In the genomic region with DNA sequence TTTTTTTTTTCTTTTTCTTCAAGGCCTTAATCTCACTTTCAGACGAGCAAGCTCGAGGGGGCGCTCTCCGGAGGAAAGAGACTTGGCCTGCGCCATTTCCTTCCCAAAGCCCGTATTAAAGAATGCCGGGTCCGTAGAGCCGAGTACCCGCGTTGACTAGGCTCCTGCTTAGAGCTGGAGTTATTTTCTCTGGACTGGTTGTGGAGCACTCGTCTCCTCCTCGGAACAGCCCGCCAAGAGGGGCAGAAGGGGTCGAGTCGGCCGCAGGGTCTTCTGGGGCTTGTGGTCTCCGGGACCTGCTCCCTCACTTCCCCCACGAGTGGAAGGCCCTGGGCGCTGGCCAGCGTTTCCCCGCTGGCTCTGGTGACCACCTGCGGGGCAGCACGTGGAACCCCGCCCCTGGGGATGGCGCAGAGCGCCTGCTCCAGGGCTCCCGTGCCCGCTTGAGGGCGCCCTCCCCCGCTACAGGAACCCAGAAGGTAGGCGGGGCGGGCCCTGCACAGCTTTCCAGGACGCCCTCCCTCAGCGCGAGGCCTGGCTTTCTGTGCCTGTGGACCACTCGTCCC, we compare ENCODE assay signal across 8 cellular contexts. TPM values are rescaled to one million over a fixed set of nuclear protein-coding genes. Genes with fewer than 3 reads are reported as not detected.
DNase-seq lines count a peak whose midpoint lies in the region; ATAC-seq, FAIRE-seq and TF ChIP-seq lines count a peak whose summit lies in the region.

No MANE protein-coding gene starts in this region.

- intact Hi-C loops in GM12878 (cut with micrococcal nuclease; ENCODE audit: unreplicated experiment) (no loop called here), transverse colon (cut with DNase I; ENCODE audit: low total_unique reads) (no loop called here), PC-9 (cut with micrococcal nuclease; ENCODE audit: unreplicated experiment) (no loop called here)

- H3K9me2 ChIP-seq in PC-9 (ENCODE audit: insufficient read depth), result no peaks in the 10 kb centered on the region

- no peaks in the 10 kb centered on the region for H3K9me3 ChIP-seq in HUES6 (ENCODE audit: control insufficient read depth, insufficient read depth, low read depth, low read length)
- no peaks in the 10 kb centered on the region for H3K9me3 ChIP-seq in GM12878 (replicated peaks; ENCODE audit: control insufficient read depth, insufficient read depth, low read length)
- no peaks in the 10 kb centered on the region for H3K9me3 ChIP-seq in transverse colon
- H3K9me3 ChIP-seq in PC-9 (ENCODE audit: insufficient read depth, low read depth), result no peaks in the 10 kb centered on the region

- BruUV-seq in GM12878 (replicated peaks; lab: Mats Ljungman, UMichigan), result no TSS peak
- BruUV-seq in PC-9 (replicated peaks; lab: Mats Ljungman, UMichigan), result no TSS peak

- SMC1A ChIA-PET in GM12878 (lab: Charles Lee; ENCODE audit: uncharacterized antibody, unreplicated experiment), result interaction anchor here (0.8 kb wide), 1 partner anchor 19 kb away, joined by 3 read pairs; no protein-coding TSS in a partner anchor

- CTCF ChIA-PET in GM12878 (lab: Yijun Ruan, JAX), result interaction anchor here (1.0 to 1.8 kb wide), 4 partner anchors 10 to 283 kb away, joined by 3 to 6 read pairs (median 6); no protein-coding TSS in a partner anchor
- CTCF ChIA-PET in PC-9 (lab: Charles Lee), result no interaction called here

- ATAC-seq in GM18505 (IDR thresholded peaks at IDR 0.05; ENCODE audit: unreplicated experiment) (peak; percentile 89), GM12878 (peak; percentile 60), left lobe of liver (peak; percentile 92), HG03108 (IDR thresholded peaks at IDR 0.05; ENCODE audit: unreplicated experiment) (no peak)

- H3F3A ChIP-seq in PC-9 (ENCODE audit: insufficient read depth, low read depth), result no peaks in the 10 kb centered on the region

- peak overlapping the region; percentile 56 for H3K4me3 ChIP-seq in HUES6 (ENCODE audit: low read depth, low read length)
- no peak overlapping the region for H3K4me3 ChIP-seq in GM12878
- peak overlapping the region in 1 of 4 donors; percentile 25 for H3K4me3 ChIP-seq in transverse colon
- H3K4me3 ChIP-seq in PC-9, result no peak overlapping the region

- no peaks in the 10 kb centered on the region for H3K79me2 ChIP-seq in GM12878 (ENCODE audit: control insufficient read depth, insufficient read depth, low read length)
- no peaks in the 10 kb centered on the region for H3K79me2 ChIP-seq in PC-9 (ENCODE audit: low read depth)

- no peak overlapping the region for H2AFZ ChIP-seq in GM12878 (ENCODE audit: control insufficient read depth, low read depth, low read length)
- H2AFZ ChIP-seq in PC-9, result no peak overlapping the region

- H3K4me2 ChIP-seq in GM12878 (ENCODE audit: control insufficient read depth, insufficient read depth), result no peak overlapping the region
- no peak overlapping the region for H3K4me2 ChIP-seq in PC-9

- H3K4me1 ChIP-seq in HUES6 (ENCODE audit: control insufficient read depth, insufficient read depth, low read length) (no peaks in the 10 kb centered on the region; the same call in 1 of the 2 replicates), GM12878 (ENCODE audit: control insufficient read depth, insufficient read depth, low read length) (no peaks in the 10 kb centered on the region), transverse colon (no peaks in the 10 kb centered on the region), PC-9 (replicated peaks; ENCODE audit: insufficient read depth) (no peaks in the 10 kb centered on the region)

- POLR2A ChIA-PET in GM12878 (lab: Charles Lee) (no interaction called here), PC-9 (lab: Charles Lee; ENCODE audit: unreplicated experiment) (no interaction called here)

- no peak for FAIRE-seq in GM12878 (lab: Jason Lieb, UNC)

- H4K20me1 ChIP-seq in GM12878 (ENCODE audit: control insufficient read depth, insufficient read depth) (no peaks in the 10 kb centered on the region), PC-9 (ENCODE audit: insufficient read depth) (no peaks in the 10 kb centered on the region)

- RAD21 ChIA-PET in GM12878 (lab: Charles Lee; ENCODE audit: unreplicated experiment), result no interaction called here

- WGBS in GM12878 (ENCODE audit: insufficient coverage, insufficient replicate concordance, low lambda C conversion rate, missing lambda C conversion rate), result 30% methylated on average over 21 of the region's 37 CpGs
- 32 to 51% methylated on average over 6 to 37 of the region's 37 CpGs for WGBS in transverse colon (ENCODE audit: low coverage in 1 of 2), 2 donors

- DNase-seq in GM12878 (ENCODE audit: low read depth, low spot score) (no peak), left lobe of liver (ENCODE audit: low spot score) (no peak), transverse colon (peak; percentile 8), NOMO-1 treated with DMSO at 0.1 percent for 48 hours (lab: John Stamatoyannopoulos, UW; ENCODE audit: unreplicated experiment) (no peak), PC-9 (no peak)

- no peaks in the 10 kb centered on the region for H3K36me3 ChIP-seq in HUES6 (ENCODE audit: control insufficient read depth, insufficient read depth, low read length)
- H3K36me3 ChIP-seq in GM12878 (ENCODE audit: control insufficient read depth in 2 of 2, insufficient read depth in 2 of 2, low read length in 1 of 2), result no peaks in the 10 kb centered on the region
- H3K36me3 ChIP-seq in transverse colon, result no peaks in the 10 kb centered on the region
- no peaks in the 10 kb centered on the region for H3K36me3 ChIP-seq in PC-9 (ENCODE audit: low read depth)

- TF ChIP-seq CTCF in GM12878 (IDR thresholded peaks at IDR 0.05 in 2 of 3, conservative IDR thresholded peaks at IDR 0.05 in 1 of 3; ENCODE audit: control insufficient read depth in 2 of 3, extremely low read depth in 1 of 3, insufficient read depth in 1 of 3, low read depth in 3 of 3, low read length in 3 of 3) (peak; percentile 4 to 9 (median 5); a peak in 2 of 6 replicates), transverse colon (IDR thresholded peaks at IDR 0.05) (no peak), PC-9 (conservative IDR thresholded peaks at IDR 0.05) (no peak)

- in situ Hi-C loops in GM12878 (cut with MboI) (no loop called here), transverse colon (cut with MboI; ENCODE audit: low pct_ligation_motif_present in 1 of 4, low pct_unique_long_range_greater_than_20kb in 1 of 4, low sequenced_read_pairs in 3 of 4) (no loop called here)

- peak; percentile 27; the same call in 1 of the 2 replicates for TF ChIP-seq RAD21 in GM12878 (IDR thresholded peaks at IDR 0.05; ENCODE audit: insufficient read depth, low read depth, low read length)

- no peak for TF ChIP-seq EP300 in GM12878 (IDR thresholded peaks at IDR 0.05; ENCODE audit: borderline replicate concordance in 1 of 2, control insufficient read depth in 1 of 2, low read depth in 2 of 2, low read length in 2 of 2)
- no peak for TF ChIP-seq EP300 in transverse colon (IDR thresholded peaks at IDR 0.05; ENCODE audit: low read depth)

- H3K27me3 ChIP-seq in HUES6 (ENCODE audit: control insufficient read depth, insufficient read depth, low read length) (no peaks in the 10 kb centered on the region), GM12878 (replicated peaks in 1 of 2; ENCODE audit: control insufficient read depth in 2 of 2, insufficient read depth in 2 of 2, low read length in 1 of 2) (no peaks in the 10 kb centered on the region), transverse colon (no peaks in the 10 kb centered on the region), PC-9 (ENCODE audit: insufficient read depth, low read depth) (no peaks in the 10 kb centered on the region)

- no peak overlapping the region for H3K27ac ChIP-seq in HUES6 (ENCODE audit: low read depth, low read length)
- H3K27ac ChIP-seq in GM12878 (ENCODE audit: control insufficient read depth, insufficient read depth), result no peak overlapping the region
- no peak overlapping the region for H3K27ac ChIP-seq in transverse colon
- H3K27ac ChIP-seq in PC-9, result no peak overlapping the region

- H3K9ac ChIP-seq in HUES6 (ENCODE audit: low read length) (peak overlapping the region; percentile 55), GM12878 (ENCODE audit: control insufficient read depth, insufficient read depth, low read length) (no peak overlapping the region)

- TF ChIP-seq POLR2A in GM18505 (IDR thresholded peaks at IDR 0.05; ENCODE audit: borderline replicate concordance, extremely low read depth, insufficient read depth, insufficient read length) (no peak), GM12878 (IDR thresholded peaks at IDR 0.05; ENCODE audit: low read depth, low read length) (no peak), transverse colon (IDR thresholded peaks at IDR 0.05) (no peak)

TF ChIP-seq in GM12878, 131 proteins besides CTCF, POLR2A, EP300 and RAD21:
- TF ChIP-seq CHD4 (IDR thresholded peaks at IDR 0.05) (no peak), BHLHE40 (IDR thresholded peaks at IDR 0.05; ENCODE audit: borderline replicate concordance in 1 of 2, low read depth in 2 of 2, low read length in 1 of 2) (peak in 1 of 2 experiments; percentile 59; a peak in 1 of 4 replicates)
TF ChIP-seq in GM12878: peak in this region for 1.

RNA-seq across cellular contexts. Expression of gene MEI4, which starts 2.7 kb away (rescaled TPM):
- not detected in 2 replicates for total RNA-seq in GM12878 (2013; cell fraction: nucleolus; rRNA removed)
- total RNA-seq in GM12878 (2014; rRNA removed) (not detected in 2 replicates), GM12878 (2014; rRNA removed; fragmentation: Illumina TruSeq; extraction: Trizol) (not detected in 2 replicates), GM12878 (2021) (not detected in 2 replicates), left lobe of liver (0.10 TPM), transverse colon (under 1 TPM in 1 of 4 donors, not detected in 3; under 0.01 TPM), PC-9 (2021) (not detected in 2 replicates)
- not detected for polyA plus RNA-seq in GM12878 (2011; ENCODE audit: low read depth)
- polyA plus RNA-seq in GM12878 (2011; rRNA removed) (0.04 and 0.06 TPM in 2 replicates), GM12878 (2014; fragmentation: Illumina TruSeq; extraction: Trizol) (0.03 TPM in 1 of 2 replicates, not detected in the other), GM12878 (2014; fragmentation: Nextera tagmentation; extraction: Ambion mirVana) (not detected), GM12878 (2014; rRNA removed) (not detected in 2 replicates), GM12878 (2016; fragmentation: Nextera tagmentation; extraction: Ambion mirVana) (under 1 TPM in 1 of 2 experiments, not detected in 1; 0.03 TPM)
- polyA plus RNA-seq in GM12878 (2011; cell fraction: cytosol; rRNA removed), result 0.01 and 0.02 TPM in 2 replicates
- 0.03 TPM in 1 of 2 replicates, not detected in the other for polyA plus RNA-seq in GM12878 (2011; cell fraction: nucleus; rRNA removed)
- polyA plus RNA-seq in GM12878 (2012), result not detected in 2 replicates
- 0.05 and 0.07 TPM in 2 replicates for polyA minus RNA-seq in GM12878 (2011; rRNA and poly(A)+ RNA removed)
- not detected in 2 replicates for polyA minus RNA-seq in GM12878 (2011; cell fraction: cytosol; rRNA and poly(A)+ RNA removed)
- polyA minus RNA-seq in GM12878 (2011; cell fraction: nucleus; rRNA and poly(A)+ RNA removed), result 0.12 TPM in 1 of 2 replicates, not detected in the other

Comparison
In these comparisons a context has a peak if more than half of its experiments do, and no peak if none do; other contexts are left out.
1. CTCF ChIP-seq: peak in GM12878 (3 of 3); none in transverse colon (0 of 5) and PC-9 (single experiment).